Comparison of ENCODE assay signal across 12 cellular contexts in genomic region chr11:83971063-83971462, GRCh38.
DNase-seq lines count a peak whose midpoint lies in the region; ATAC-seq, FAIRE-seq and TF ChIP-seq lines count a peak whose summit lies in the region.
"Had no signal": no experiment of that assay in that cellular context is flagged by ENCODE, and none has a peak within 500 bp of the region (broad histone marks: within the 10 kb centered on the region; RNA-seq: fewer than 3 reads in every experiment).

No MANE protein-coding gene starts in this region.

- DNase-seq in bronchial epithelial cell (ENCODE audit: low read depth) = peak; percentile 22
- peak; percentile 81 for DNase-seq in pons (ENCODE audit: low spot score)
- no peak for DNase-seq in tibial artery
- DNase-seq in NCI-H146 (lab: John Stamatoyannopoulos, UW) = no peak
- no peak for DNase-seq in kidney glomerular epithelial cell (lab: John Stamatoyannopoulos, UW)
- DNase-seq: effector CD8-positive, alpha-beta T cell; GDM1; kidney; right cardiac atrium had no signal

- no peaks in the 10 kb centered on the region for H3K9me3 ChIP-seq in tibial artery

- no peak for TF ChIP-seq CTCF in bronchial epithelial cell (IDR thresholded peaks at IDR 0.05; ENCODE audit: insufficient read depth, low read length, severe bottlenecking)
- no peak for TF ChIP-seq CTCF in tibial artery (IDR thresholded peaks at IDR 0.05)

- intact Hi-C loops in tibial artery (cut with DNase I; ENCODE audit: low total_unique reads) = no loop called here

- ATAC-seq in GM21367 (IDR thresholded peaks at IDR 0.05; ENCODE audit: unreplicated experiment) (peak; percentile 51), HG03280 (IDR thresholded peaks at IDR 0.05; ENCODE audit: unreplicated experiment) (peak; percentile 34), HG03342 (IDR thresholded peaks at IDR 0.05; ENCODE audit: unreplicated experiment) (no peak)
- ATAC-seq: right cardiac atrium had no signal

- no peaks in the 10 kb centered on the region for H3K4me1 ChIP-seq in tibial artery

- H3K36me3 ChIP-seq in bronchial epithelial cell (ENCODE audit: control insufficient read depth, insufficient read depth, low read length) = no peaks in the 10 kb centered on the region
- H3K36me3 ChIP-seq in tibial artery = no peaks in the 10 kb centered on the region

- no peak overlapping the region for H3K27ac ChIP-seq in tibial artery

- H3K27me3 ChIP-seq in bronchial epithelial cell (ENCODE audit: control insufficient read depth, insufficient read depth, low read length) (no peaks in the 10 kb centered on the region), tibial artery (no peaks in the 10 kb centered on the region)

- FAIRE-seq in bronchial epithelial cell (lab: Jason Lieb, UNC) = no peak
- FAIRE-seq: kidney had no signal

- H3K4me3 ChIP-seq in bronchial epithelial cell (ENCODE audit: low read depth, low read length) (no peak overlapping the region), tibial artery (no peak overlapping the region)

Comparison
In these comparisons a context has a peak if more than half of its experiments do, and no peak if none do; other contexts are left out.
1. DNase-seq: peak in bronchial epithelial cell (single experiment) and pons (single experiment); none in tibial artery (0 of 2), NCI-H146 (single experiment) and kidney glomerular epithelial cell (single experiment).